13 cellular contexts compared by ENCODE assay signal in genomic region chr3:169841171-169841570, GRCh38. TPM values are rescaled to one million over a fixed set of nuclear protein-coding genes. Genes with fewer than 3 reads are reported as not detected.
DNase-seq lines count a peak whose midpoint lies in the region; ATAC-seq and TF ChIP-seq lines count a peak whose summit lies in the region.
"Had no signal": no experiment of that assay in that cellular context is flagged by ENCODE, and none has a peak within 500 bp of the region (broad histone marks: within the 10 kb centered on the region; RNA-seq: fewer than 3 reads in every experiment).

No MANE protein-coding gene starts in this region.

- no peak for TF ChIP-seq POLR2A in ovary (IDR thresholded peaks at IDR 0.05)

- H3K4me1 ChIP-seq in upper lobe of right lung (no peaks in the 10 kb centered on the region), ovary (ENCODE audit: insufficient read depth) (no peaks in the 10 kb centered on the region), lower lobe of right lung (no peaks in the 10 kb centered on the region)
- H3K4me1 ChIP-seq: A549 had no signal

- peak; percentile 2 for DNase-seq in NCI-H345 (lab: John Stamatoyannopoulos, UW)
- no peak for DNase-seq in NCI-H345 treated with DMSO at 0.1 percent for 48 hours (lab: John Stamatoyannopoulos, UW; ENCODE audit: unreplicated experiment)
- peak; percentile 2 to 37 for DNase-seq in NCI-H446 (lab: John Stamatoyannopoulos, UW)
- DNase-seq in upper lobe of right lung = no peak
- DNase-seq in ovary = no peak
- no peak for DNase-seq in DMS114 treated with DMSO at 0.1 percent for 48 hours (lab: John Stamatoyannopoulos, UW; ENCODE audit: unreplicated experiment)
- DNase-seq in lower lobe of right lung = no peak
- DNase-seq: GDM1 had no signal

- H3K27ac ChIP-seq in upper lobe of right lung = no peak overlapping the region
- H3K27ac ChIP-seq in ovary = no peak overlapping the region
- H3K27ac ChIP-seq in lower lobe of right lung = no peak overlapping the region
- H3K27ac ChIP-seq: A549 had no signal

- H3K9me3 ChIP-seq in upper lobe of right lung = no peaks in the 10 kb centered on the region
- H3K9me3 ChIP-seq in ovary = no peaks in the 10 kb centered on the region
- no peaks in the 10 kb centered on the region for H3K9me3 ChIP-seq in lower lobe of right lung
- H3K9me3 ChIP-seq: A549 had no signal

- TF ChIP-seq EP300 in ovary (IDR thresholded peaks at IDR 0.05) = no peak

- no peak overlapping the region for H3K4me3 ChIP-seq in upper lobe of right lung
- no peak overlapping the region for H3K4me3 ChIP-seq in ovary
- H3K4me3 ChIP-seq in lower lobe of right lung = no peak overlapping the region
- H3K4me3 ChIP-seq: A549 had no signal

- no peak for TF ChIP-seq CTCF in upper lobe of right lung (IDR thresholded peaks at IDR 0.05)
- no peak for TF ChIP-seq CTCF in ovary (IDR thresholded peaks at IDR 0.05)
- TF ChIP-seq CTCF in lower lobe of right lung (IDR thresholded peaks at IDR 0.05) = no peak

- H3K27me3 ChIP-seq in upper lobe of right lung (no peaks in the 10 kb centered on the region), ovary (no peaks in the 10 kb centered on the region), lower lobe of right lung (ENCODE audit: low read depth) (no peaks in the 10 kb centered on the region)

- WGBS in ovary, 3 donors = 25 to 36% (median 32%) methylated on average over 4 of the region's 4 CpGs

- H3K36me3 ChIP-seq in upper lobe of right lung = no peaks in the 10 kb centered on the region
- H3K36me3 ChIP-seq in ovary = no peaks in the 10 kb centered on the region
- H3K36me3 ChIP-seq in lower lobe of right lung = no peaks in the 10 kb centered on the region

- intact Hi-C loops in upper lobe of right lung (cut with DNase I) = no loop called here
- intact Hi-C loops in ovary (cut with DNase I) = no loop called here
- intact Hi-C loops in lower lobe of right lung (cut with DNase I) = no loop called here

- ATAC-seq in HG02938 (IDR thresholded peaks at IDR 0.05; ENCODE audit: unreplicated experiment) = peak; percentile 51
- ATAC-seq in upper lobe of right lung = peak; percentile 22
- no peak for ATAC-seq in lower lobe of right lung
- ATAC-seq: HepG2 had no signal

RNA-seq across cellular contexts. Expression of gene LRRC34, which starts 28.5 kb away (rescaled TPM):
- 0.98 TPM for total RNA-seq in upper lobe of right lung
- total RNA-seq in ovary = 1 to 10 TPM; 3.3 to 8.1 (median 4.3) TPM
- polyA plus RNA-seq in ovary = 1 to 10 TPM; 1.7 to 3.3 TPM
- total RNA-seq in lower lobe of right lung = 4.8 TPM
- total RNA-seq: HepG2 had no signal
- polyA plus RNA-seq: A549, HepG2 had no signal

RNA-seq across cellular contexts. Expression of gene LRRIQ4, which starts 28.5 kb away (rescaled TPM):
- total RNA-seq in upper lobe of right lung = 0.29 TPM
- total RNA-seq in ovary = under 1 TPM in 5 of 7 donors, not detected in 2; 0.23 to 0.43 (median 0.26) TPM
- polyA plus RNA-seq in ovary = under 1 TPM; 0.05 to 0.17 TPM
- not detected for total RNA-seq in lower lobe of right lung
- total RNA-seq: astrocyte, HepG2 had no signal
- polyA plus RNA-seq: A549, HepG2 had no signal

RNA-seq across cellular contexts. Expression of gene LRRC31, which starts 28.6 kb away (rescaled TPM):
- total RNA-seq in upper lobe of right lung (1.7 TPM), ovary (not detected), lower lobe of right lung (1.1 TPM)
- not detected for polyA plus RNA-seq in ovary
- total RNA-seq: HepG2, osteoblast had no signal
- polyA plus RNA-seq: HepG2 had no signal

Comparison
In these comparisons a context has a peak if more than half of its experiments do, and no peak if none do; other contexts are left out.
1. DNase-seq: peak in NCI-H345 (single experiment) and NCI-H446 (2 of 2); none in NCI-H345 treated with DMSO at 0.1 percent for 48 hours (single experiment), upper lobe of right lung (single experiment), ovary (0 of 5), DMS114 treated with DMSO at 0.1 percent for 48 hours (single experiment) and lower lobe of right lung (single experiment).
2. ATAC-seq: peak in HG02938 (single experiment) and upper lobe of right lung (single experiment); none in lower lobe of right lung (0 of 2).